2 cellular contexts compared by ENCODE assay signal in genomic region chr5:1017691-1018455, GRCh38.
TF ChIP-seq lines count a peak whose summit lies in the region.

No MANE protein-coding gene starts in this region.

TF ChIP-seq in GM12878, 131 proteins besides CTCF, POLR2A, EP300 and RAD21:
- TF ChIP-seq, protein P1, sequence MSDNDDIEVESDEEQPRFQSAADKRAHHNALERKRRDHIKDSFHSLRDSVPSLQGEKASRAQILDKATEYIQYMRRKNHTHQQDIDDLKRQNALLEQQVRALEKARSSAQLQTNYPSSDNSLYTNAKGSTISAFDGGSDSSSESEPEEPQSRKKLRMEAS (IDR thresholded peaks at IDR 0.05; ENCODE audit: low read depth, low read length): no peak
- no peak for TF ChIP-seq NFYA (IDR thresholded peaks at IDR 0.05; ENCODE audit: borderline replicate concordance, low read depth, low read length)
- no peak for TF ChIP-seq CREB1 (IDR thresholded peaks at IDR 0.05; ENCODE audit: low read depth)
- no peak for TF ChIP-seq BRCA1 (IDR thresholded peaks at IDR 0.05; ENCODE audit: low read depth, low read length)
- TF ChIP-seq CHD4 (IDR thresholded peaks at IDR 0.05): no peak
- TF ChIP-seq ZNF217 (IDR thresholded peaks at IDR 0.05): no peak
- no peak for TF ChIP-seq FOXK2 (IDR thresholded peaks at IDR 0.05)
- no peak for TF ChIP-seq GATAD2B (conservative IDR thresholded peaks at IDR 0.05; ENCODE audit: low read depth)
- no peak for TF ChIP-seq SMC3 (IDR thresholded peaks at IDR 0.05; ENCODE audit: borderline replicate concordance, low read length)
- no peak for TF ChIP-seq ZNF24 (IDR thresholded peaks at IDR 0.05)
- no peak for TF ChIP-seq DPF2 (IDR thresholded peaks at IDR 0.05)
- no peak for TF ChIP-seq ATF7 (IDR thresholded peaks at IDR 0.05; ENCODE audit: low read depth)
- no peak for TF ChIP-seq KAT2A (conservative IDR thresholded peaks at IDR 0.05; ENCODE audit: control insufficient read depth, low read depth, low read length)
- TF ChIP-seq IRF3 (IDR thresholded peaks at IDR 0.05): no peak
- TF ChIP-seq KLF5 (IDR thresholded peaks at IDR 0.05; ENCODE audit: partially characterized antibody): no peak
TF ChIP-seq in GM12878: peak in this region for 0.

TF ChIP-seq in HepG2, 621 proteins besides CTCF, POLR2A, EP300 and RAD21:
- TF ChIP-seq, protein P2, sequence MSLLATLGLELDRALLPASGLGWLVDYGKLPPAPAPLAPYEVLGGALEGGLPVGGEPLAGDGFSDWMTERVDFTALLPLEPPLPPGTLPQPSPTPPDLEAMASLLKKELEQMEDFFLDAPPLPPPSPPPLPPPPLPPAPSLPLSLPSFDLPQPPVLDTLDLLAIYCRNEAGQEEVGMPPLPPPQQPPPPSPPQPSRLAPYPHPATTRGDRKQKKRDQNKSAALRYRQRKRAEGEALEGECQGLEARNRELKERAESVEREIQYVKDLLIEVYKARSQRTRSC (CRISPR knock-in tag; IDR thresholded peaks at IDR 0.05; ENCODE audit: low read depth): no peak
- TF ChIP-seq BCLAF1 (IDR thresholded peaks at IDR 0.05) (no peak), HDAC6 (IDR thresholded peaks at IDR 0.05; ENCODE audit: low read depth, low read length) (no peak), HNF4A (CRISPR knock-in tag; IDR thresholded peaks at IDR 0.05) (no peak), ZNF570 (CRISPR knock-in tag; IDR thresholded peaks at IDR 0.05; ENCODE audit: borderline replicate concordance) (no peak), ZNF850 (CRISPR knock-in tag; conservative IDR thresholded peaks at IDR 0.05) (no peak), RNF2 (conservative IDR thresholded peaks at IDR 0.05; ENCODE audit: low read depth) (no peak), AKNA (CRISPR knock-in tag; IDR thresholded peaks at IDR 0.05; ENCODE audit: borderline replicate concordance) (no peak), ZFP91 (CRISPR knock-in tag; IDR thresholded peaks at IDR 0.05; ENCODE audit: borderline replicate concordance) (no peak), ZNF276 (CRISPR knock-in tag; IDR thresholded peaks at IDR 0.05; ENCODE audit: low read depth) (no peak)
- TF ChIP-seq, protein P3, sequence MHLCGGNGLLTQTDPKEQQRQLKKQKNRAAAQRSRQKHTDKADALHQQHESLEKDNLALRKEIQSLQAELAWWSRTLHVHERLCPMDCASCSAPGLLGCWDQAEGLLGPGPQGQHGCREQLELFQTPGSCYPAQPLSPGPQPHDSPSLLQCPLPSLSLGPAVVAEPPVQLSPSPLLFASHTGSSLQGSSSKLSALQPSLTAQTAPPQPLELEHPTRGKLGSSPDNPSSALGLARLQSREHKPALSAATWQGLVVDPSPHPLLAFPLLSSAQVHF (CRISPR knock-in tag; IDR thresholded peaks at IDR 0.05): no peak
